ENCODE assay signal across 8 cellular contexts in the genomic region with DNA sequence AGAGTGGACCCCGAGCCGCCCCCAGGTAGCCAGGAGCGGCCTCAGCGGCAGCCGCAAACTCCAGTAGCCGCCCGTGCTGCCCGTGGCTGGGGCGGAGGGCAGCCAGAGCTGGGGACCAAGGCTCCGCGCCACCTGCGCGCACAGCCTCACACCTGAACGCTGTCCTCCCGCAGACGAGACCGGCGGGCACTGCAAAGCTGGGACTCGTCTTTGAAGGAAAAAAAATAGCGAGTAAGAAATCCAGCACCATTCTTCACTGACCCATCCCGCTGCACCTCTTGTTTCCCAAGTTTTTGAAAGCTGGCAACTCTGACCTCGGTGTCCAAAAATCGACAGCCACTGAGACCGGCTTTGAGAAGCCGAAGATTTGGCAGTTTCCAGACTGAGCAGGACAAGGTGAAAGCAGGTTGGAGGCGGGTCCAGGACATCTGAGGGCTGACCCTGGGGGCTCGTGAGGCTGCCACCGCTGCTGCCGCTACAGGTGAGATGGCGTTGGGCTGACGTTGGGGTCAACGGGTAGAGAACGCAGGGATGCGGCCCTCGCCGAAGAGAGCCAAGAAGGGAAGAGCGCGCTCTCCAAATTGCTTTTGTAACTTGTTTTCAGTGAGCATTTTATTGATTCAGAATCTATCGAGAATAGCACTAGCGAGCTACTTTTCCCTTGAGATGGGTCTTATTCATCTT. TPM values are rescaled to one million over a fixed set of nuclear protein-coding genes. Genes with fewer than 3 reads are reported as not detected.
DNase-seq lines count a peak whose midpoint lies in the region; ATAC-seq, FAIRE-seq and TF ChIP-seq lines count a peak whose summit lies in the region.

No MANE protein-coding gene starts in this region.

- H3K27me3 ChIP-seq in CD4-positive, alpha-beta T cell (ENCODE audit: control insufficient read depth, insufficient read depth, low read length) = no peaks in the 10 kb centered on the region
- H3K27me3 ChIP-seq in HUES48 (ENCODE audit: control insufficient read depth, insufficient read depth, low read length) (peaks cover 52% of the 10 kb centered on the region), iPS DF 6.9 (ENCODE audit: control insufficient read depth, insufficient read depth, low read length) (peaks cover 26% of the 10 kb centered on the region), small intestine (ENCODE audit: control insufficient read depth in 2 of 2, insufficient read depth in 2 of 2, low read length in 2 of 2) (no peaks in the 10 kb centered on the region)

- peaks cover 60% of the 10 kb centered on the region for H3K4me1 Mint-ChIP-seq in CD4-positive, alpha-beta T cell (ENCODE audit: low read depth)
- peaks cover 34% of the 10 kb centered on the region for H3K4me1 Mint-ChIP-seq in activated naive CD4-positive, alpha-beta T cell treated with anti-CD3 and anti-CD28 coated beads for 36 hours (ENCODE audit: low read depth)

- WGBS in iPS DF 6.9 (ENCODE audit: insufficient coverage, insufficient read length) = no CpG with 5 or more reads among the region's 40 CpGs
- 0 to 1% (median 1%) methylated on average over 40 of the region's 40 CpGs for WGBS in small intestine, 3 donors

- peaks cover 30% of the 10 kb centered on the region for H3K4me1 ChIP-seq in HUES48 (ENCODE audit: control insufficient read depth, insufficient read depth, low read length)
- peaks cover 5% of the 10 kb centered on the region; the same call in 1 of the 2 replicates for H3K4me1 ChIP-seq in iPS DF 6.9 (ENCODE audit: control insufficient read depth, insufficient read depth, low read length)
- peaks cover 2 to 3% of the 10 kb centered on the region in 2 donors for H3K4me1 ChIP-seq in small intestine (ENCODE audit: control insufficient read depth in 2 of 2, insufficient read depth in 1 of 2, low read depth in 1 of 2, low read length in 1 of 2)

- CTCF ChIA-PET in CD4-positive, alpha-beta T cell (lab: Charles Lee) = interaction anchor here (0.9 to 1.6 kb wide), 3 partner anchors 9 to 295 kb away, joined by 3 to 9 read pairs (median 5); no protein-coding TSS in a partner anchor
- CTCF ChIA-PET in activated naive CD4-positive, alpha-beta T cell treated with anti-CD3 and anti-CD28 coated beads for 36 hours (lab: Charles Lee) = interaction anchor here (1.0 to 1.5 kb wide), 2 partner anchors 58 to 190 kb away, joined by 3 to 4 read pairs; no protein-coding TSS in a partner anchor

- no peak for FAIRE-seq in small intestine (lab: Jason Lieb, UNC)

- no peaks in the 10 kb centered on the region for H3K36me3 ChIP-seq in HUES48 (ENCODE audit: control insufficient read depth, insufficient read depth, low read length)
- no peaks in the 10 kb centered on the region for H3K36me3 ChIP-seq in iPS DF 6.9 (ENCODE audit: control insufficient read depth, insufficient read depth, low read length)
- no peaks in the 10 kb centered on the region for H3K36me3 ChIP-seq in small intestine (ENCODE audit: control insufficient read depth in 2 of 2, insufficient read depth in 2 of 2, low read length in 2 of 2)

- ATAC-seq in CD4-positive, alpha-beta T cell (ENCODE audit: poor library complexity) = peak; percentile 5
- ATAC-seq in GM21360 (IDR thresholded peaks at IDR 0.05; ENCODE audit: unreplicated experiment) = peak; percentile 25

- H3K9me3 ChIP-seq in CD4-positive, alpha-beta T cell (ENCODE audit: control insufficient read depth, low read length) = no peaks in the 10 kb centered on the region
- H3K9me3 ChIP-seq in HUES48 (ENCODE audit: control insufficient read depth, insufficient read depth, low read length) (no peaks in the 10 kb centered on the region), iPS DF 6.9 (ENCODE audit: control insufficient read depth, insufficient read depth, low read length) (no peaks in the 10 kb centered on the region), small intestine (ENCODE audit: control insufficient read depth, low read depth) (no peaks in the 10 kb centered on the region)

- no peaks in the 10 kb centered on the region for H3K27me3 Mint-ChIP-seq in CD4-positive, alpha-beta T cell
- no peaks in the 10 kb centered on the region for H3K27me3 Mint-ChIP-seq in activated naive CD4-positive, alpha-beta T cell treated with anti-CD3 and anti-CD28 coated beads for 36 hours (ENCODE audit: low read depth)

- no peaks in the 10 kb centered on the region for H3K9me3 Mint-ChIP-seq in CD4-positive, alpha-beta T cell
- H3K9me3 Mint-ChIP-seq in activated naive CD4-positive, alpha-beta T cell treated with anti-CD3 and anti-CD28 coated beads for 36 hours = no peaks in the 10 kb centered on the region

- no peak for TF ChIP-seq CTCF in CD4-positive, alpha-beta T cell (IDR thresholded peaks at IDR 0.05)

- peak overlapping the region; percentile 82 for H3K27ac ChIP-seq in CD4-positive, alpha-beta T cell (ENCODE audit: low read depth, low read length)
- H3K27ac ChIP-seq in HUES48 (ENCODE audit: low read depth, low read length) = peak overlapping the region; percentile 20
- no peak overlapping the region for H3K27ac ChIP-seq in iPS DF 6.9 (ENCODE audit: low read length)
- H3K27ac ChIP-seq in small intestine (ENCODE audit: low read depth in 1 of 2, low read length in 1 of 2) = peak overlapping the region; percentile 88 to 94

- intact Hi-C loops in CD4-positive, alpha-beta T cell (cut with DNase I, micrococcal nuclease) = loop anchor here (2.0 to 5.0 kb wide), 5 partner anchors 25 to 269 kb away; no protein-coding TSS in a partner anchor
- intact Hi-C loops in activated naive CD4-positive, alpha-beta T cell treated with anti-CD3 and anti-CD28 coated beads for 36 hours (cut with micrococcal nuclease) = loop anchor here (1.0 to 10.0 kb wide), 14 partner anchors 8 to 1608 kb away; a partner anchor contains a TSS

- peak overlapping the region; percentile 80 for H3K4me3 ChIP-seq in HUES48 (ENCODE audit: low read depth, low read length)
- peak overlapping the region; percentile 68; the same call in 1 of the 2 replicates for H3K4me3 ChIP-seq in iPS DF 6.9 (ENCODE audit: low read length)
- H3K4me3 ChIP-seq in small intestine (ENCODE audit: low read depth in 1 of 2, low read length in 2 of 2) = peak overlapping the region; percentile 78 to 89

- 0 out of 2 replicates have a peak overlapping the region, but pooled peaks have one; percentile 36 for H3K9ac ChIP-seq in HUES48 (ENCODE audit: low read depth, low read length)

- peak overlapping the region; percentile 99 for H3K4me3 Mint-ChIP-seq in CD4-positive, alpha-beta T cell
- H3K4me3 Mint-ChIP-seq in activated naive CD4-positive, alpha-beta T cell treated with anti-CD3 and anti-CD28 coated beads for 36 hours = peak overlapping the region; percentile 89

- POLR2A ChIA-PET in CD4-positive, alpha-beta T cell (lab: Charles Lee) = interaction anchor here (0.6 to 9.6 kb wide), 25 partner anchors 9 to 1463 kb away, joined by 3 to 103 read pairs (median 5); a partner anchor contains a TSS

- in situ Hi-C loops in G401 (cut with HindIII; ENCODE audit: low sequenced_read_pairs) = no loop called here

- H3K27ac Mint-ChIP-seq in CD4-positive, alpha-beta T cell = peak overlapping the region; percentile 84
- H3K27ac Mint-ChIP-seq in activated naive CD4-positive, alpha-beta T cell treated with anti-CD3 and anti-CD28 coated beads for 36 hours = peak overlapping the region; percentile 99

- H3K36me3 Mint-ChIP-seq in CD4-positive, alpha-beta T cell (ENCODE audit: low read depth) = peaks cover 60% of the 10 kb centered on the region
- peaks cover 50% of the 10 kb centered on the region for H3K36me3 Mint-ChIP-seq in activated naive CD4-positive, alpha-beta T cell treated with anti-CD3 and anti-CD28 coated beads for 36 hours (ENCODE audit: low read depth)

- peak in 3 of 10 experiments; percentile 22 to 44 (median 23) for DNase-seq in CD4-positive, alpha-beta T cell
- DNase-seq in activated naive CD4-positive, alpha-beta T cell treated with anti-CD3 and anti-CD28 coated beads for 36 hours = peak; percentile 45
- DNase-seq in iPS DF 6.9 (ENCODE audit: low read depth, low spot score) (no peak), small intestine (peak; percentile 45), G401 (ENCODE audit: low spot score) (no peak), NCI-H2107 (lab: John Stamatoyannopoulos, UW) (no peak)

RNA-seq across cellular contexts. Expression of a gene that starts 0.4 kb away (rescaled TPM):
- total RNA-seq in CD4-positive, alpha-beta T cell = 100 to 1,000 TPM; 352 to 356 TPM
- total RNA-seq in activated naive CD4-positive, alpha-beta T cell treated with anti-CD3 and anti-CD28 coated beads for 36 hours = 10 to 100 TPM; 83.8 to 86.3 TPM
- polyA plus RNA-seq in small intestine = 10 to 100 TPM; 17.2 to 29.7 (median 21.1) TPM
- total RNA-seq in G401 (2014; rRNA removed; shearing (Covaris generic)) = 0.37 TPM in 1 of 2 replicates, not detected in the other

Comparison
In these comparisons a context has a peak if more than half of its experiments do, and no peak if none do; other contexts are left out.
1. DNase-seq: peak in activated naive CD4-positive, alpha-beta T cell treated with anti-CD3 and anti-CD28 coated beads for 36 hours (single experiment) and small intestine (single experiment); none in iPS DF 6.9 (single experiment), G401 (single experiment) and NCI-H2107 (single experiment).
2. RNA of a gene that starts 0.4 kb away (total RNA-seq): 352 to 356 TPM in CD4-positive, alpha-beta T cell and 83.8 to 86.3 TPM in activated naive CD4-positive, alpha-beta T cell treated with anti-CD3 and anti-CD28 coated beads for 36 hours; 0.37 TPM in G401; every median in the first group is over 10 times any median in the second.
3. Peak in every context shown above with its lines, with median percentiles within 50 percentile points of each other: H3K4me3 ChIP-seq.